Comparison of ENCODE assay signal across 9 cellular contexts in genomic region chr17:15395091-15395490, GRCh38. TPM values are rescaled to one million over a fixed set of nuclear protein-coding genes. Genes with fewer than 3 reads are reported as not detected.
"Had no signal": no experiment of that assay in that cellular context is flagged by ENCODE, and none has a peak within 500 bp of the region (broad histone marks: within the 10 kb centered on the region; RNA-seq: fewer than 3 reads in every experiment).

No MANE protein-coding gene starts in this region.

- FAIRE-seq: HepG2, K562 had no signal

- H3K27ac ChIP-seq: GM23248 had no signal

- ATAC-seq: HepG2, K562 had no signal

- H3K4me3 ChIP-seq: GM23248, K562 had no signal

- DNase-seq: GM23248, GOT3, H9, HCEC 1CT, KG1 had no signal

RNA-seq across cellular contexts. Expression of gene TEKT3, which starts 53.7 kb away (rescaled TPM):
- total RNA-seq: GM23248, H4, HT-29, K562 had no signal
- polyA plus RNA-seq: GM23248, K562 had no signal
